ENCODE assay signal across 19 cellular contexts in the genomic region with DNA sequence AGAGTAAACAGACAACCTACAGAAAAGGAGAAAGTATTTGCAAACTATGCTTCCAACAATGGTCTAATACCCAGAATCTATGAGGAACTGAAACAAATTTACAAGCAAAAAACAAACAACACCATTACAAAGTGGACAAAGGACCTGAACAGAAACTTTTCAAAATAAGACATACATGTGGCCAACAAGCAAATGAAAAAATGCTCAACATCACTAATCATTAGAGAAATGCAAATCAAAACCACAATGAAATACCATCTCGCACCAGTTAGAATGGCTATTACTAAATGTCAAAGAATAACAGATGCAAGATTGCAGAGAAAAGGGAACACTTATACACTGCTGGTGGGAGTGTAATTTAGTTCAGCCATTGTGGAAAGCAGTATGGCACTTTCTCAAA.
A peak's percentile ranks its signal among the peaks of the same experiment; 100 is the strongest.
DNase-seq lines count a peak whose midpoint lies in the region; ATAC-seq and FAIRE-seq lines count a peak whose summit lies in the region.
"Had no signal": no experiment of that assay in that cellular context is flagged by ENCODE, and none has a peak within 500 bp of the region (broad histone marks: within the 10 kb centered on the region; RNA-seq: fewer than 3 reads in every experiment).

No MANE protein-coding gene starts in this region.

- peak; percentile 89 for FAIRE-seq in GM18507 (lab: Jason Lieb, UNC)
- FAIRE-seq: endometrium had no signal

- no peaks in the 10 kb centered on the region for H3K36me3 ChIP-seq in HAP-1 (replicated peaks)
- H3K36me3 ChIP-seq: breast epithelium, left ventricle myocardium inferior, neutrophil, uterus had no signal

- no peaks in the 10 kb centered on the region for H3K9me3 ChIP-seq in HAP-1
- H3K9me3 ChIP-seq: neutrophil, uterus had no signal

- H3K27me3 ChIP-seq in HAP-1 (ENCODE audit: low read depth), result no peaks in the 10 kb centered on the region
- H3K27me3 ChIP-seq: breast epithelium, neutrophil, uterus had no signal

- no peak overlapping the region for H3K4me3 ChIP-seq in HAP-1
- H3K4me3 ChIP-seq: breast epithelium, left ventricle myocardium inferior, uterus had no signal

- no peak for DNase-seq in GM18507 (ENCODE audit: extremely low spot score, insufficient read length, low read depth)
- no peak for DNase-seq in NCI-H1092 (lab: John Stamatoyannopoulos, UW)
- DNase-seq in HAP-1 (ENCODE audit: low spot score in 2 of 2), result no peak
- no peak for DNase-seq in GDM1 (lab: John Stamatoyannopoulos, UW)
- no peak for DNase-seq in NCI-H1436 treated with DMSO at 0.1 percent for 48 hours (lab: John Stamatoyannopoulos, UW)
- DNase-seq: activated CD4-positive, alpha-beta memory T cell treated with anti-CD3 and anti-CD28 coated beads for 36 hours; activated gamma-delta T cell; head of caudate nucleus; left ventricle myocardium inferior; NCI-H2171; PC-3; T-helper 17 cell; uterus had no signal

- in situ Hi-C loops in HAP-1 (cut with MboI; ENCODE audit: low sequenced_read_pairs), result no loop called here

- H3K4me1 ChIP-seq in HAP-1, result no peaks in the 10 kb centered on the region
- H3K4me1 ChIP-seq: breast epithelium, left ventricle myocardium inferior, uterus had no signal

- ATAC-seq in GM19467 (IDR thresholded peaks at IDR 0.05; ENCODE audit: unreplicated experiment) (peak; percentile 75), HG02840 (IDR thresholded peaks at IDR 0.05; ENCODE audit: low FRiP score, unreplicated experiment) (peak; percentile 80), HG03432 (IDR thresholded peaks at IDR 0.05; ENCODE audit: unreplicated experiment) (peak; percentile 83)
- ATAC-seq: PC-3, T-helper 17 cell had no signal
